Comparison of ENCODE assay signal across 8 cellular contexts in genomic region chr1:211352985-211353515, GRCh38. TPM values are rescaled to one million over a fixed set of nuclear protein-coding genes. Genes with fewer than 3 reads are reported as not detected.
DNase-seq lines count a peak whose midpoint lies in the region; ATAC-seq and TF ChIP-seq lines count a peak whose summit lies in the region.

No MANE protein-coding gene starts in this region.

- H3K9me3 ChIP-seq in BLaER1 = peaks cover 38% of the 10 kb centered on the region
- H3K9me3 ChIP-seq in liver (ENCODE audit: control insufficient read depth in 4 of 4, low read length in 3 of 4) = no peaks in the 10 kb centered on the region

- H3K4me3 ChIP-seq in BLaER1 (peak overlapping the region; percentile 38; the same call in 1 of the 2 replicates), liver (ENCODE audit: low read depth in 1 of 3, low read length in 3 of 3) (no peak overlapping the region)

- TF ChIP-seq CTCF in liver (IDR thresholded peaks at IDR 0.05; ENCODE audit: low read depth, low read length, missing input control) = peak; percentile 52

- peak; percentile 42 to 72 for TF ChIP-seq RAD21 in liver (IDR thresholded peaks at IDR 0.05)

- 69% methylated on average over 8 of the region's 8 CpGs for WGBS in liver

- peak overlapping the region; percentile 80 for H3K4me3 Mint-ChIP-seq in activated naive CD8-positive, alpha-beta T cell treated with anti-CD3 and anti-CD28 coated beads, Interleukin-2, amount 10 ng/mL, durations not matched to agents 7 days and 5 days
- H3K4me3 Mint-ChIP-seq in stimulated activated naive CD8-positive, alpha-beta T cell treated with anti-CD3 and anti-CD28 coated beads, Interleukin-15, amount 100 ng/mL, for 72 hours = peak overlapping the region; percentile 37 to 51

- H3K27me3 ChIP-seq in BLaER1 = no peaks in the 10 kb centered on the region
- no peaks in the 10 kb centered on the region for H3K27me3 ChIP-seq in liver (ENCODE audit: control insufficient read depth in 4 of 4, insufficient read depth in 4 of 4, low read length in 3 of 4)

- H3K4me1 Mint-ChIP-seq in activated naive CD8-positive, alpha-beta T cell treated with anti-CD3 and anti-CD28 coated beads, Interleukin-2, amount 10 ng/mL, durations not matched to agents 7 days and 5 days = peaks cover 33% of the 10 kb centered on the region
- peaks cover 76% of the 10 kb centered on the region for H3K4me1 Mint-ChIP-seq in stimulated activated naive CD8-positive, alpha-beta T cell treated with anti-CD3 and anti-CD28 coated beads, Interleukin-15, amount 100 ng/mL, for 72 hours

- peak overlapping the region; percentile 82 for H3K4me2 ChIP-seq in BLaER1

- POLR2A ChIA-PET in activated naive CD8-positive, alpha-beta T cell treated with anti-CD3 and anti-CD28 coated beads, Interleukin-2, amount 10 ng/mL, durations not matched to agents 7 days and 5 days (lab: Charles Lee) = interaction anchor here (1.6 kb wide), 1 partner anchor 25 kb away, joined by 9 read pairs; no protein-coding TSS in a partner anchor

- H3K36me3 ChIP-seq in BLaER1 = peaks cover 52% of the 10 kb centered on the region
- no peaks in the 10 kb centered on the region for H3K36me3 ChIP-seq in liver (ENCODE audit: control insufficient read depth in 4 of 4, insufficient read depth in 3 of 4, low read depth in 1 of 4, low read length in 3 of 4)

- H3K9ac ChIP-seq in BLaER1 (peak overlapping the region; percentile 15; the same call in 1 of the 2 replicates), liver (ENCODE audit: low read depth in 1 of 2, low read length in 2 of 2) (no peak overlapping the region)

- H3K27ac ChIP-seq in BLaER1 = peak overlapping the region; percentile 67
- no peak overlapping the region for H3K27ac ChIP-seq in liver (ENCODE audit: low read depth in 1 of 2, low read length in 2 of 2)

- peaks cover 55% of the 10 kb centered on the region for H3K36me3 Mint-ChIP-seq in activated naive CD8-positive, alpha-beta T cell treated with anti-CD3 and anti-CD28 coated beads, Interleukin-2, amount 10 ng/mL, durations not matched to agents 7 days and 5 days

- H3K27me3 Mint-ChIP-seq in activated naive CD8-positive, alpha-beta T cell treated with anti-CD3 and anti-CD28 coated beads, Interleukin-2, amount 10 ng/mL, durations not matched to agents 7 days and 5 days = no peaks in the 10 kb centered on the region
- H3K27me3 Mint-ChIP-seq in stimulated activated naive CD8-positive, alpha-beta T cell treated with anti-CD3 and anti-CD28 coated beads, Interleukin-15, amount 100 ng/mL, for 72 hours = no peaks in the 10 kb centered on the region

- DNase-seq in SK-N-DZ (ENCODE audit: low spot score) = peak; percentile 29
- no peak for DNase-seq in activated naive CD8-positive, alpha-beta T cell treated with anti-CD3 and anti-CD28 coated beads, Interleukin-2, amount 10 ng/mL, durations not matched to agents 7 days and 5 days
- peak; percentile 39 to 61 for DNase-seq in stimulated activated naive CD8-positive, alpha-beta T cell treated with anti-CD3 and anti-CD28 coated beads, Interleukin-15, amount 100 ng/mL, for 72 hours
- no peak for DNase-seq in hippocampal formation (lab: John Stamatoyannopoulos, UW)

- peaks cover 12% of the 10 kb centered on the region for H3K9me3 Mint-ChIP-seq in activated naive CD8-positive, alpha-beta T cell treated with anti-CD3 and anti-CD28 coated beads, Interleukin-2, amount 10 ng/mL, durations not matched to agents 7 days and 5 days
- H3K9me3 Mint-ChIP-seq in stimulated activated naive CD8-positive, alpha-beta T cell treated with anti-CD3 and anti-CD28 coated beads, Interleukin-15, amount 100 ng/mL, for 72 hours = peaks cover 11 to 22% of the 10 kb centered on the region in 2 donors

- peak; percentile 77 for ATAC-seq in GM18907 (IDR thresholded peaks at IDR 0.05; ENCODE audit: unreplicated experiment)
- peak; percentile 77 for ATAC-seq in HG03103 (IDR thresholded peaks at IDR 0.05; ENCODE audit: low read depth, unreplicated experiment)
- peak; percentile 69 for ATAC-seq in activated naive CD8-positive, alpha-beta T cell treated with anti-CD3 and anti-CD28 coated beads, Interleukin-2, amount 10 ng/mL, durations not matched to agents 7 days and 5 days (ENCODE audit: low read depth)
- ATAC-seq in stimulated activated naive CD8-positive, alpha-beta T cell treated with anti-CD3 and anti-CD28 coated beads, Interleukin-15, amount 100 ng/mL, for 72 hours = peak; percentile 91

- H3K4me1 ChIP-seq in BLaER1 (peaks cover 24% of the 10 kb centered on the region), liver (ENCODE audit: control insufficient read depth in 4 of 4, insufficient read depth in 4 of 4, low read length in 3 of 4) (no peaks in the 10 kb centered on the region)

- H4K20me1 ChIP-seq in BLaER1 = no peaks in the 10 kb centered on the region

- H3K27ac Mint-ChIP-seq in activated naive CD8-positive, alpha-beta T cell treated with anti-CD3 and anti-CD28 coated beads, Interleukin-2, amount 10 ng/mL, durations not matched to agents 7 days and 5 days = peak overlapping the region; percentile 83
- H3K27ac Mint-ChIP-seq in stimulated activated naive CD8-positive, alpha-beta T cell treated with anti-CD3 and anti-CD28 coated beads, Interleukin-15, amount 100 ng/mL, for 72 hours = peak overlapping the region; percentile 34 to 93

TF ChIP-seq in liver, 16 proteins besides CTCF, POLR2A, EP300 and RAD21:
- TF ChIP-seq YY1 (IDR thresholded peaks at IDR 0.05) (no peak), HNF4A (conservative IDR thresholded peaks at IDR 0.05) (peak in 1 of 2 donors; percentile 26)

RNA-seq across cellular contexts. Expression of gene TRAF5, which starts 26.4 kb away (rescaled TPM):
- polyA plus RNA-seq in SK-N-DZ (2014; cell fraction: cytosol; rRNA removed) = 19.4 and 19.6 TPM in 2 replicates
- polyA plus RNA-seq in SK-N-DZ (2014; cell fraction: nucleus; rRNA removed) = 57.0 and 84.9 TPM in 2 replicates
- total RNA-seq in activated naive CD8-positive, alpha-beta T cell treated with anti-CD3 and anti-CD28 coated beads, Interleukin-2, amount 10 ng/mL, durations not matched to agents 7 days and 5 days = 10 to 100 TPM; 82.2 to 84.0 TPM
- total RNA-seq in liver = 1 to 10 TPM; 2.5 to 3.3 TPM
- under 1 TPM; 0.68 to 0.74 TPM for polyA plus RNA-seq in liver

Comparison
In these comparisons a context has a peak if more than half of its experiments do, and no peak if none do; other contexts are left out.
1. DNase-seq: peak in SK-N-DZ (single experiment) and stimulated activated naive CD8-positive, alpha-beta T cell treated with anti-CD3 and anti-CD28 coated beads, Interleukin-15, amount 100 ng/mL, for 72 hours (2 of 2); none in activated naive CD8-positive, alpha-beta T cell treated with anti-CD3 and anti-CD28 coated beads, Interleukin-2, amount 10 ng/mL, durations not matched to agents 7 days and 5 days (single experiment) and hippocampal formation (0 of 2).
2. RNA of gene TRAF5, which starts 26.4 kb away (total RNA-seq): 82.2 to 84.0 TPM in activated naive CD8-positive, alpha-beta T cell treated with anti-CD3 and anti-CD28 coated beads, Interleukin-2, amount 10 ng/mL, durations not matched to agents 7 days and 5 days; 2.5 to 3.3 TPM in liver; every median in the first group is over 10 times any median in the second.
3. Peak in every context shown above with its lines, with median percentiles within 50 percentile points of each other: ATAC-seq.